Comparison of ENCODE assay signal across 29 cellular contexts in the genomic region with DNA sequence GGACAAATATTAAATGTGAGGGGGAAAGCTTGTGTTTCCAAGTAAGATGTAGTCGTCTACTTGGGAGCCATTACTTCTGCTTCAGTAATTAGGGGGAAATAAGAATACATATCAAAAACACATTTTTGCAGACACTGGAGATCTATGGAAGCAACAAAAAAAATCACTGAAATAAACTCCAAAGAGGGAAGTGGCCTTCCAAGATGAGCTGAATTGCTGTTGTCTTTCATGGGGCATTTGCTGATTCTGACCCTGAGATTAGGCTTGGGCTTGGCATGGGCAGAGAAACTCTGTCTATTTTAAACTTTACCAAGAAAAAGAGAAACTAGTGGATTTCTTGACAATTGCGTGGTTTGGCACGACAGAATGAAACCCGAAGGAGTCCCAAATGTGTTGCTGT.
"Had no signal": no experiment of that assay in that cellular context is flagged by ENCODE, and none has a peak within 500 bp of the region (broad histone marks: within the 10 kb centered on the region; RNA-seq: fewer than 3 reads in every experiment).

No MANE protein-coding gene starts in this region.

- H3K4me3 ChIP-seq: coronary artery, esophagus muscularis mucosa, heart right ventricle, left lung, mucosa of descending colon, prostate gland, right atrium auricular region, sigmoid colon, transverse colon, upper lobe of right lung, uterus had no signal

- H3K9me3 ChIP-seq: esophagus muscularis mucosa, heart right ventricle, left lung, mucosa of descending colon, neutrophil, prostate gland, right atrium auricular region, sigmoid colon, transverse colon, upper lobe of right lung, uterus had no signal

- H3K27me3 ChIP-seq: esophagus muscularis mucosa, heart right ventricle, left lung, neutrophil, right atrium auricular region, sigmoid colon, transverse colon, upper lobe of right lung, uterus had no signal

- H3K4me1 Mint-ChIP-seq: naive B cell, neural crest cell had no signal

- DNase-seq: dermis blood vessel endothelial cell; effector memory CD4-positive, alpha-beta T cell; foreskin melanocyte; glutamatergic neuron; heart right ventricle; hippocampal formation; left cardiac atrium; left lung; mesenchymal stem cell; mucosa of descending colon; naive B cell; sigmoid colon; stimulated activated CD4-positive, alpha-beta T cell treated with anti-CD3 and anti-CD28 coated beads, Interleukin-2, amount 100 ng/mL, for 24 hours; stimulated activated CD4-positive, alpha-beta T cell treated with anti-CD3 and anti-CD28 coated beads, Interleukin-4, amount 100 ng/mL, for 24 hours; transverse colon; upper lobe of right lung; uterus had no signal

- H3K36me3 ChIP-seq: prostate gland, right atrium auricular region, sigmoid colon, transverse colon, uterus had no signal

- ATAC-seq: heart right ventricle; left cardiac atrium; left lung; mucosa of descending colon; natural killer cell treated with Interleukin-12 subunit alpha and Interleukin-12 subunit beta and Interleukin-15 and Interleukin-18, amount 100 ng/mL, for 72 hours; stimulated activated memory B cell treated with anti-CD40 and anti-IgM and Interleukin-4, amounts not matched to agents 10 μg/mL and 1 μg/mL and 100 μg/mL, for 72 hours; upper lobe of right lung had no signal

- FAIRE-seq: endothelial cell of umbilical vein, islet of Langerhans had no signal

- H3K4me3 Mint-ChIP-seq: mesothelial cell of epicardium; naive B cell; natural killer cell treated with Interleukin-12 subunit alpha and Interleukin-12 subunit beta and Interleukin-15 and Interleukin-18, amount 100 ng/mL, for 72 hours; neural crest cell; stimulated activated memory B cell treated with anti-CD40 and anti-IgM and Interleukin-4, amounts not matched to agents 10 μg/mL and 1 μg/mL and 100 μg/mL, for 72 hours; stimulated activated naive CD8-positive, alpha-beta T cell treated with anti-CD3 and anti-CD28 coated beads, Interleukin-15, Interleukin-2, amounts not matched to agents 100 ng/mL and 50 ng/mL, for 24 hours had no signal

- H3K27ac ChIP-seq: coronary artery, esophagus muscularis mucosa, heart right ventricle, left lung, neutrophil, prostate gland, right atrium auricular region, sigmoid colon, transverse colon, upper lobe of right lung, uterus had no signal

- H3K4me1 ChIP-seq: esophagus muscularis mucosa, prostate gland, right atrium auricular region, sigmoid colon, upper lobe of right lung, uterus had no signal

- H3K27ac Mint-ChIP-seq: mesothelial cell of epicardium; stimulated activated memory B cell treated with anti-CD40 and anti-IgM and Interleukin-4, amounts not matched to agents 10 μg/mL and 1 μg/mL and 100 μg/mL, for 72 hours; stimulated activated naive CD8-positive, alpha-beta T cell treated with anti-CD3 and anti-CD28 coated beads, Interleukin-15, Interleukin-2, amounts not matched to agents 100 ng/mL and 50 ng/mL, for 24 hours had no signal

- H3K9me3 Mint-ChIP-seq: natural killer cell treated with Interleukin-12 subunit alpha and Interleukin-12 subunit beta and Interleukin-15 and Interleukin-18, amount 100 ng/mL, for 72 hours had no signal
